30 cellular contexts compared by ENCODE assay signal in the genomic region with DNA sequence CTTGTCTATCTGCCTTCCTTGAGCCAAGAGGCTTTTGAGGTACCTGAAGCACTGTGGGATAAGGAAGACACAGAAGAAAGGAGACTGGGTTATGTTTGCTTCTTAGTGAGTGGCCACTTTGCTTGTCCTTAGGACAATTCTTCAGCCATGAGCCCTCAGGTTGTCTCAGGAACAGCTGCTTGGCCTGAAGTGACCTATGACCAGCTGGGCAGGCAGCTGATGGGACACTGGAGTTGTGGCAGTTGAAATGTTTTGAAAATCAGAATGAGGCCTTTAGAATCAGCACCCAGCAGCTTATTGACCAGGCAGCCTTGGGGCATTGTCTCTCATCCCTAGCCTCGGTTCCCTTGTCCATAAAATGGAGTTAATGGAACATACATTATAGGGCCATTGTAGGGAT. TPM values are rescaled to one million over a fixed set of nuclear protein-coding genes. Genes with fewer than 3 reads are reported as not detected.
"Had no signal": no experiment of that assay in that cellular context is flagged by ENCODE, and none has a peak within 500 bp of the region (broad histone marks: within the 10 kb centered on the region; RNA-seq: fewer than 3 reads in every experiment).

No MANE protein-coding gene starts in this region.

- H3K27ac ChIP-seq: brain microvascular endothelial cell, cardiac muscle cell, SK-N-MC, VCaP had no signal

- H3K27ac Mint-ChIP-seq: activated CD4-positive, alpha-beta memory T cell treated with anti-CD3 and anti-CD28 coated beads, Interleukin-2, amount 10 ng/mL, durations not matched to agents 7 days and 5 days; activated naive CD4-positive, alpha-beta T cell treated with anti-CD3 and anti-CD28 coated beads for 36 hours; activated naive CD8-positive, alpha-beta T cell treated with anti-CD3 and anti-CD28 coated beads for 36 hours; activated T-helper 17 cell treated with anti-CD3 and anti-CD28 coated beads, Interleukin-2, amount 50 U/mL, for 72 hours; T-cell had no signal

- H3K4me3 Mint-ChIP-seq: activated CD4-positive, alpha-beta memory T cell treated with anti-CD3 and anti-CD28 coated beads, Interleukin-2, amount 10 ng/mL, durations not matched to agents 7 days and 5 days; activated naive CD4-positive, alpha-beta T cell treated with anti-CD3 and anti-CD28 coated beads for 36 hours; activated naive CD8-positive, alpha-beta T cell treated with anti-CD3 and anti-CD28 coated beads for 36 hours; activated T-helper 17 cell treated with anti-CD3 and anti-CD28 coated beads, Interleukin-2, amount 50 U/mL, for 72 hours; T-cell had no signal

- H3K4me1 Mint-ChIP-seq: activated CD4-positive, alpha-beta memory T cell treated with anti-CD3 and anti-CD28 coated beads, Interleukin-2, amount 10 ng/mL, durations not matched to agents 7 days and 5 days; activated naive CD8-positive, alpha-beta T cell treated with anti-CD3 and anti-CD28 coated beads for 36 hours; activated T-helper 17 cell treated with anti-CD3 and anti-CD28 coated beads, Interleukin-2, amount 50 U/mL, for 72 hours; T-cell had no signal

- H3K27me3 Mint-ChIP-seq: activated CD4-positive, alpha-beta memory T cell treated with anti-CD3 and anti-CD28 coated beads, Interleukin-2, amount 10 ng/mL, durations not matched to agents 7 days and 5 days; activated naive CD8-positive, alpha-beta T cell treated with anti-CD3 and anti-CD28 coated beads for 36 hours; activated T-helper 17 cell treated with anti-CD3 and anti-CD28 coated beads, Interleukin-2, amount 50 U/mL, for 72 hours; T-cell had no signal

- DNase-seq: activated CD4-positive, alpha-beta memory T cell treated with anti-CD3 and anti-CD28 coated beads, Interleukin-2, amount 10 ng/mL, durations not matched to agents 7 days and 5 days; activated CD4-positive, alpha-beta T cell treated with anti-CD3 and anti-CD28 coated beads, Interleukin-2, amount 50 U/mL, for 1 hour; activated CD4-positive, CD25-positive, alpha-beta regulatory T cell; activated gamma-delta T cell; activated naive CD4-positive, alpha-beta T cell treated with anti-CD3 and anti-CD28 coated beads for 36 hours; activated naive CD8-positive, alpha-beta T cell treated with anti-CD3 and anti-CD28 coated beads for 36 hours; activated T-cell treated with anti-CD3 and anti-CD28 coated beads for 4 hours; activated T-cell treated with anti-CD3 and anti-CD28 coated beads, Interleukin-2, amount 50 U/mL, for 48 hours; brain microvascular endothelial cell; Karpas-422; NCI-H1105 treated with DMSO at 0.1 percent for 48 hours; NCI-H1436 treated with DMSO at 0.1 percent for 48 hours; NCI-H1930; NCI-H2171; NCI-H2227 treated with DMSO at 0.1 percent for 48 hours; NCI-H526; NCI-H82; SIG-M5; T-cell; T-helper 2 cell; T1000 had no signal

- H3K4me3 ChIP-seq: cardiac muscle cell, K562, SK-N-MC had no signal

- H3K36me3 ChIP-seq: brain microvascular endothelial cell, cardiac muscle cell had no signal

- H3K9me3 Mint-ChIP-seq: activated CD4-positive, alpha-beta memory T cell treated with anti-CD3 and anti-CD28 coated beads, Interleukin-2, amount 10 ng/mL, durations not matched to agents 7 days and 5 days; activated naive CD4-positive, alpha-beta T cell treated with anti-CD3 and anti-CD28 coated beads for 36 hours; activated naive CD8-positive, alpha-beta T cell treated with anti-CD3 and anti-CD28 coated beads for 36 hours; activated T-helper 17 cell treated with anti-CD3 and anti-CD28 coated beads, Interleukin-2, amount 50 U/mL, for 72 hours; T-cell had no signal

- H3K36me3 Mint-ChIP-seq: activated naive CD8-positive, alpha-beta T cell treated with anti-CD3 and anti-CD28 coated beads for 36 hours; T-cell had no signal

- ATAC-seq: activated T-helper 17 cell treated with anti-CD3 and anti-CD28 coated beads, Interleukin-2, amount 50 U/mL, for 72 hours; K562; T-cell had no signal

- H3K27me3 ChIP-seq: brain microvascular endothelial cell, cardiac muscle cell had no signal

RNA-seq across cellular contexts. Expression of gene RBP2, which starts 37.0 kb away (rescaled TPM):
- total RNA-seq: activated CD4-positive, alpha-beta memory T cell treated with anti-CD3 and anti-CD28 coated beads, Interleukin-2, amount 10 ng/mL, durations not matched to agents 7 days and 5 days; activated CD8-positive, alpha-beta memory T cell treated with anti-CD3 and anti-CD28 coated beads for 36 hours; activated naive CD4-positive, alpha-beta T cell treated with anti-CD3 and anti-CD28 coated beads for 36 hours; activated naive CD8-positive, alpha-beta T cell treated with anti-CD3 and anti-CD28 coated beads for 36 hours; activated T-helper 17 cell treated with anti-CD3 and anti-CD28 coated beads, Interleukin-2, amount 50 U/mL, for 72 hours; cardiac muscle cell; K562; NCI-H460; OCI-LY7; RPMI7951; T-cell had no signal
